In genomic region chr2:61470122-61470951, GRCh38 we compare ENCODE assay signal across 8 cellular contexts. TPM values are rescaled to one million over a fixed set of nuclear protein-coding genes. Genes with fewer than 3 reads are reported as not detected.
DNase-seq lines count a peak whose midpoint lies in the region; ATAC-seq and TF ChIP-seq lines count a peak whose summit lies in the region.

No MANE protein-coding gene starts in this region.

- WGBS in liver = 2% methylated on average over 89 of the region's 94 CpGs

- POLR2A ChIA-PET in activated CD4-positive, alpha-beta T cell treated with anti-CD3 and anti-CD28 coated beads, Interleukin-2, amount 10 ng/mL, durations not matched to agents 7 days and 5 days (lab: Charles Lee) = no interaction called here

- H3K9ac ChIP-seq in liver (ENCODE audit: low read depth in 1 of 2, low read length in 2 of 2) = peak overlapping the region; percentile 94 to 97

- no peak for TF ChIP-seq RAD21 in liver (IDR thresholded peaks at IDR 0.05)

- H3K9me3 Mint-ChIP-seq in activated CD4-positive, alpha-beta T cell treated with anti-CD3 and anti-CD28 coated beads, Interleukin-2, amount 10 ng/mL, durations not matched to agents 7 days and 5 days = no peaks in the 10 kb centered on the region

- DNase-seq in NCI-H524 (lab: John Stamatoyannopoulos, UW) (peak; percentile 67 to 82), NCI-H524 treated with DMSO at 0.1 percent for 48 hours (lab: John Stamatoyannopoulos, UW) (no peak), NCI-H345 (lab: John Stamatoyannopoulos, UW) (peak; percentile 92), dedifferentiated amniotic fluid mesenchymal stem cell (ENCODE audit: extremely low spot score) (peak; percentile 37)
- DNase-seq in activated CD4-positive, alpha-beta T cell treated with anti-CD3 and anti-CD28 coated beads, Interleukin-2, amount 10 ng/mL, durations not matched to agents 7 days and 5 days = peak; percentile 85
- DNase-seq in stimulated activated CD4-positive, alpha-beta T cell treated with anti-CD3 and anti-CD28 coated beads, Interleukin-4, amount 100 ng/mL, for 1 hour = peak; percentile 85

- H3K27me3 Mint-ChIP-seq in activated CD4-positive, alpha-beta T cell treated with anti-CD3 and anti-CD28 coated beads, Interleukin-2, amount 10 ng/mL, durations not matched to agents 7 days and 5 days = no peaks in the 10 kb centered on the region

- H3K36me3 ChIP-seq in liver (ENCODE audit: control insufficient read depth in 4 of 4, insufficient read depth in 3 of 4, low read depth in 1 of 4, low read length in 3 of 4) = no peaks in the 10 kb centered on the region

- H3K4me3 ChIP-seq in liver (ENCODE audit: low read depth in 1 of 3, low read length in 3 of 3) = peak overlapping the region; percentile 78 to 100 (median 87)

- no peaks in the 10 kb centered on the region for H3K27me3 ChIP-seq in liver (ENCODE audit: control insufficient read depth in 4 of 4, insufficient read depth in 4 of 4, low read length in 3 of 4)

- TF ChIP-seq CTCF in liver (IDR thresholded peaks at IDR 0.05; ENCODE audit: low read depth, low read length, missing input control) = no peak

- peaks cover 32% of the 10 kb centered on the region for H3K4me1 Mint-ChIP-seq in activated CD4-positive, alpha-beta T cell treated with anti-CD3 and anti-CD28 coated beads, Interleukin-2, amount 10 ng/mL, durations not matched to agents 7 days and 5 days

- H3K27ac ChIP-seq in liver (ENCODE audit: low read depth in 1 of 2, low read length in 2 of 2) = peak overlapping the region; percentile 67 to 79

- ATAC-seq in HG03025 (IDR thresholded peaks at IDR 0.05; ENCODE audit: low FRiP score, unreplicated experiment) = peak; percentile 32

- H3K4me3 Mint-ChIP-seq in activated CD4-positive, alpha-beta T cell treated with anti-CD3 and anti-CD28 coated beads, Interleukin-2, amount 10 ng/mL, durations not matched to agents 7 days and 5 days = peak overlapping the region; percentile 93

- H3K27ac Mint-ChIP-seq in activated CD4-positive, alpha-beta T cell treated with anti-CD3 and anti-CD28 coated beads, Interleukin-2, amount 10 ng/mL, durations not matched to agents 7 days and 5 days = peak overlapping the region; percentile 94

- H3K4me1 ChIP-seq in liver (ENCODE audit: control insufficient read depth in 4 of 4, insufficient read depth in 4 of 4, low read length in 3 of 4) = peaks cover 8 to 18% (median 10%) of the 10 kb centered on the region in 4 donors

- no peaks in the 10 kb centered on the region for H3K9me3 ChIP-seq in liver (ENCODE audit: control insufficient read depth in 4 of 4, low read length in 3 of 4)

- CTCF ChIA-PET in activated CD4-positive, alpha-beta T cell treated with anti-CD3 and anti-CD28 coated beads, Interleukin-2, amount 10 ng/mL, durations not matched to agents 7 days and 5 days (lab: Charles Lee) = interaction anchor here (0.5 kb wide), 1 partner anchor 18 kb away, joined by 3 read pairs; no protein-coding TSS in a partner anchor

- peaks cover 28% of the 10 kb centered on the region for H3K36me3 Mint-ChIP-seq in activated CD4-positive, alpha-beta T cell treated with anti-CD3 and anti-CD28 coated beads, Interleukin-2, amount 10 ng/mL, durations not matched to agents 7 days and 5 days (ENCODE audit: low read depth)

TF ChIP-seq in liver, 16 proteins besides CTCF, POLR2A, EP300 and RAD21:
- TF ChIP-seq YY1 (IDR thresholded peaks at IDR 0.05) = peak; percentile 14
- no peak for TF ChIP-seq ATF3 (IDR thresholded peaks at IDR 0.05)
TF ChIP-seq in liver: peak in this region for 1.

RNA-seq across cellular contexts. Expression of gene USP34, which starts 0.6 kb away (rescaled TPM):
- total RNA-seq in activated CD4-positive, alpha-beta T cell treated with anti-CD3 and anti-CD28 coated beads, Interleukin-2, amount 10 ng/mL, durations not matched to agents 7 days and 5 days = 10 to 100 TPM; 89.8 to 95.6 TPM
- 10 to 100 TPM; 65.9 to 82.7 TPM for total RNA-seq in liver
- 10 to 100 TPM; 13.4 to 36.4 TPM for polyA plus RNA-seq in liver
